8 cellular contexts compared by ENCODE assay signal in genomic region chr9:122347348-122348287, GRCh38. TPM values are rescaled to one million over a fixed set of nuclear protein-coding genes. Genes with fewer than 3 reads are reported as not detected.
DNase-seq lines count a peak whose midpoint lies in the region; ATAC-seq and TF ChIP-seq lines count a peak whose summit lies in the region.

No MANE protein-coding gene starts in this region.

- H3K4me3 Mint-ChIP-seq in Caco-2 (ENCODE audit: unreplicated experiment) (peak overlapping the region; percentile 76), MCF 10A (ENCODE audit: unreplicated experiment) (peak overlapping the region; percentile 63)

- no peak for TF ChIP-seq POLR2A in right lobe of liver (IDR thresholded peaks at IDR 0.05)
- no peak for TF ChIP-seq POLR2A in transverse colon (IDR thresholded peaks at IDR 0.05)

- WGBS in right lobe of liver (ENCODE audit: insufficient coverage, low coverage, low lambda C conversion rate, missing lambda C conversion rate): 31% methylated on average over 11 of the region's 16 CpGs
- 5 to 39% methylated on average over 4 to 16 of the region's 16 CpGs for WGBS in transverse colon (ENCODE audit: low coverage in 1 of 2), 2 donors

- TF ChIP-seq EP300 in transverse colon (IDR thresholded peaks at IDR 0.05; ENCODE audit: low read depth): no peak

- in situ Hi-C loops in transverse colon (cut with MboI; ENCODE audit: low pct_ligation_motif_present in 1 of 4, low pct_unique_long_range_greater_than_20kb in 1 of 4, low sequenced_read_pairs in 3 of 4): loop anchor here in 2 of 4 donors (10.0 kb wide), 2 partner anchors 107 to 223 kb away; no protein-coding TSS in a partner anchor

- no peak for TF ChIP-seq CTCF in Caco-2 (IDR thresholded peaks at IDR 0.05; ENCODE audit: insufficient read depth in 1 of 2, low read depth in 1 of 2, low read length in 1 of 2, severe bottlenecking in 1 of 2, unreplicated experiment in 1 of 2)
- no peak for TF ChIP-seq CTCF in MCF 10A (IDR thresholded peaks at IDR 0.05; ENCODE audit: unreplicated experiment)
- no peak for TF ChIP-seq CTCF in right lobe of liver (IDR thresholded peaks at IDR 0.05)
- no peak for TF ChIP-seq CTCF in transverse colon (IDR thresholded peaks at IDR 0.05)

- H3K4me1 ChIP-seq in Caco-2 (no peaks in the 10 kb centered on the region; the same call in 1 of the 2 replicates), right lobe of liver (peaks cover 0 to 7% (median 4%) of the 10 kb centered on the region in 4 donors), transverse colon (peaks cover 8 to 21% (median 17%) of the 10 kb centered on the region in 4 donors)

- intact Hi-C loops in Caco-2 (cut with micrococcal nuclease; ENCODE audit: unreplicated experiment): no loop called here
- intact Hi-C loops in MCF 10A (cut with micrococcal nuclease): no loop called here
- intact Hi-C loops in right lobe of liver (cut with DNase I): loop anchor here in 1 of 2 donors (5.0 to 10.0 kb wide), 2 partner anchors 83 to 220 kb away; partner anchors contain the start of genes MRRF and RBM18
- intact Hi-C loops in transverse colon (cut with DNase I; ENCODE audit: low total_unique reads): loop anchor here (1.0 to 5.0 kb wide), 2 partner anchors 222 to 1650 kb away; no protein-coding TSS in a partner anchor

- no peak overlapping the region for H3K27ac Mint-ChIP-seq in Caco-2 (ENCODE audit: unreplicated experiment)
- H3K27ac Mint-ChIP-seq in MCF 10A (ENCODE audit: low read depth, unreplicated experiment): no peak overlapping the region

- H3K36me3 Mint-ChIP-seq in Caco-2 (ENCODE audit: insufficient read depth, unreplicated experiment) (no peaks in the 10 kb centered on the region), MCF 10A (ENCODE audit: insufficient read depth, unreplicated experiment) (no peaks in the 10 kb centered on the region)

- H3K9me3 ChIP-seq in Caco-2 (no peaks in the 10 kb centered on the region), right lobe of liver (no peaks in the 10 kb centered on the region), transverse colon (no peaks in the 10 kb centered on the region)

- H3K9me3 Mint-ChIP-seq in Caco-2 (ENCODE audit: unreplicated experiment) (no peaks in the 10 kb centered on the region), MCF 10A (ENCODE audit: unreplicated experiment) (no peaks in the 10 kb centered on the region)

- no TSS peak for BruUV-seq in Caco-2 (replicated peaks; lab: Mats Ljungman, UMichigan)
- BruUV-seq in MCF 10A (replicated peaks; lab: Mats Ljungman, UMichigan): no TSS peak

- peak in 1 of 2 experiments; percentile 37 for DNase-seq in Caco-2
- peak; percentile 4 for DNase-seq in NCI-H2227 treated with DMSO at 0.1 percent for 48 hours (lab: John Stamatoyannopoulos, UW)
- DNase-seq in MCF 10A (ENCODE audit: unreplicated experiment): no peak
- no peak for DNase-seq in right lobe of liver
- peak; percentile 65 for DNase-seq in transverse colon

- no peaks in the 10 kb centered on the region for H3K36me3 ChIP-seq in Caco-2 (ENCODE audit: control insufficient read depth, insufficient read depth, low read length)
- H3K36me3 ChIP-seq in right lobe of liver: no peaks in the 10 kb centered on the region
- no peaks in the 10 kb centered on the region for H3K36me3 ChIP-seq in transverse colon

- H3K27ac ChIP-seq in right lobe of liver: peak overlapping the region in 1 of 3 donors; percentile 0
- peak overlapping the region; percentile 75 to 83 (median 78) for H3K27ac ChIP-seq in transverse colon

- peaks cover 6% of the 10 kb centered on the region for H3K4me1 Mint-ChIP-seq in Caco-2 (ENCODE audit: low read depth, unreplicated experiment)
- no peaks in the 10 kb centered on the region for H3K4me1 Mint-ChIP-seq in MCF 10A (ENCODE audit: insufficient read depth, unreplicated experiment)

- peaks cover 4% of the 10 kb centered on the region for H3K27me3 Mint-ChIP-seq in Caco-2 (ENCODE audit: insufficient read depth, unreplicated experiment)
- no peaks in the 10 kb centered on the region for H3K27me3 Mint-ChIP-seq in MCF 10A (ENCODE audit: insufficient read depth, unreplicated experiment)

- CTCF ChIA-PET in Caco-2 (lab: Charles Lee): interaction anchor here (4.6 to 6.4 kb wide), 2 partner anchors 221 to 250 kb away, joined by 93 to 104 read pairs; no protein-coding TSS in a partner anchor
- CTCF ChIA-PET in MCF 10A (lab: Yijun Ruan, JAX): interaction anchor here (0.5 to 18.2 kb wide), 10 partner anchors 10 to 687 kb away, joined by 3 to 473 read pairs (median 4); no protein-coding TSS in a partner anchor

- POLR2A ChIA-PET in Caco-2 (lab: Charles Lee): no interaction called here
- POLR2A ChIA-PET in MCF 10A (lab: Yijun Ruan, JAX): interaction anchor here (0.7 kb wide), 1 partner anchor 222 kb away, joined by 3 read pairs; no protein-coding TSS in a partner anchor

- H3K4me3 ChIP-seq in Caco-2 (ENCODE audit: low read depth, low read length): peak overlapping the region; percentile 51
- H3K4me3 ChIP-seq in right lobe of liver: peak overlapping the region; percentile 46 to 59 (median 50)
- H3K4me3 ChIP-seq in transverse colon: peak overlapping the region; percentile 39 to 58 (median 50)

- no peaks in the 10 kb centered on the region for H3K27me3 ChIP-seq in Caco-2 (replicated peaks; ENCODE audit: control insufficient read depth, insufficient read depth, low read length)
- H3K27me3 ChIP-seq in right lobe of liver: no peaks in the 10 kb centered on the region
- no peaks in the 10 kb centered on the region for H3K27me3 ChIP-seq in transverse colon

- ATAC-seq in right lobe of liver: peak in 3 of 4 donors; percentile 1 to 20 (median 16)
- ATAC-seq in GM21447 (IDR thresholded peaks at IDR 0.05; ENCODE audit: unreplicated experiment): no peak
- ATAC-seq in GM18511 (IDR thresholded peaks at IDR 0.05; ENCODE audit: unreplicated experiment): no peak
- no peak for ATAC-seq in HG03442 (IDR thresholded peaks at IDR 0.05; ENCODE audit: unreplicated experiment)

RNA-seq across cellular contexts. Expression of gene PTGS1, which starts 23.2 kb away (rescaled TPM):
- total RNA-seq in Caco-2 (2022) (0.19 and 0.29 TPM in 2 replicates), MCF 10A (2022) (0.20 and 0.70 TPM in 2 replicates), right lobe of liver (1 to 10 TPM; 1.7 to 3.6 (median 2.4) TPM), transverse colon (10 to 100 TPM; 14.2 to 27.9 (median 20.2) TPM)

Comparison
In these comparisons a context has a peak if more than half of its experiments do, and no peak if none do; other contexts are left out.
1. DNase-seq: peak in NCI-H2227 treated with DMSO at 0.1 percent for 48 hours (single experiment) and transverse colon (single experiment); none in MCF 10A (single experiment) and right lobe of liver (0 of 3).
2. ATAC-seq: peak in right lobe of liver (3 of 4); none in GM21447 (single experiment), GM18511 (single experiment) and HG03442 (single experiment).
3. Peak in every context shown above with its lines, with median percentiles within 50 percentile points of each other: H3K4me3 ChIP-seq.